25 cellular contexts compared by ENCODE assay signal in genomic region chr11:64135711-64136110, GRCh38. TPM values are rescaled to one million over a fixed set of nuclear protein-coding genes. Genes with fewer than 3 reads are reported as not detected.
A peak's percentile ranks its signal among the peaks of the same experiment; 100 is the strongest.
DNase-seq lines count a peak whose midpoint lies in the region; ATAC-seq, FAIRE-seq and TF ChIP-seq lines count a peak whose summit lies in the region.
"Had no signal": no experiment of that assay in that cellular context is flagged by ENCODE, and none has a peak within 500 bp of the region (broad histone marks: within the 10 kb centered on the region; RNA-seq: fewer than 3 reads in every experiment).

No MANE protein-coding gene starts in this region.

- H3K9ac ChIP-seq in H1 (replicated peaks in 1 of 4; ENCODE audit: extremely low read depth in 1 of 4, low read depth in 3 of 4, low read length in 3 of 4) = no peak overlapping the region
- H3K9ac ChIP-seq: BLaER1 had no signal

- no peak for TF ChIP-seq RAD21 in H1 (IDR thresholded peaks at IDR 0.05 in 1 of 2, conservative IDR thresholded peaks at IDR 0.05 in 1 of 2; ENCODE audit: low read depth in 2 of 2, low read length in 2 of 2)

- no peak overlapping the region for H2BK12ac ChIP-seq in H1 (ENCODE audit: low read depth, low read length)

- H3K79me2 ChIP-seq in H1 (ENCODE audit: control insufficient read depth in 1 of 2, insufficient read depth in 2 of 2, low read length in 2 of 2) = no peaks in the 10 kb centered on the region

- no peak overlapping the region for H4K91ac ChIP-seq in H1 (replicated peaks; ENCODE audit: insufficient read length, low read length)

- WGBS in H1 (ENCODE audit: extremely low coverage in 1 of 2, insufficient coverage in 1 of 2, insufficient read length in 1 of 2, insufficient replicate concordance in 2 of 2, low coverage in 1 of 2, low lambda C conversion rate in 2 of 2, missing lambda C conversion rate in 1 of 2), 2 experiments = 93% methylated on average over 16 of the region's 17 CpGs; no CpG with 5 or more reads in 1 of the 2 experiments
- 88 to 92% (median 91%) methylated on average over 4 to 17 of the region's 17 CpGs for WGBS in spleen, 5 donors

- CTCF ChIA-PET in H1 (lab: Charles Lee; ENCODE audit: partially characterized antibody) = interaction anchor here (1.6 to 11.5 kb wide), 5 partner anchors 12 to 135 kb away, joined by 3 to 165 read pairs (median 7); no protein-coding TSS in a partner anchor

- no peak overlapping the region for H2BK5ac ChIP-seq in H1 (ENCODE audit: low read depth, low read length)

- H3K27ac ChIP-seq in RWPE2 (ENCODE audit: poor library complexity, severe bottlenecking) (no peak overlapping the region), H1 (ENCODE audit: low read depth, low read length) (no peak overlapping the region), spleen (no peak overlapping the region)
- H3K27ac ChIP-seq: BLaER1 had no signal

- intact Hi-C loops in spleen (cut with DNase I; ENCODE audit: low total_unique reads) = no loop called here

- H3K4me1 Mint-ChIP-seq in brain = peaks cover 85% of the 10 kb centered on the region
- no peaks in the 10 kb centered on the region for H3K4me1 Mint-ChIP-seq in stimulated activated effector memory CD8-positive, alpha-beta T cell treated with anti-CD3 and anti-CD28 coated beads, Interleukin-12 subunit alpha, Interleukin-12 subunit beta, amount 100 ng/mL, for 72 hours
- H3K4me1 Mint-ChIP-seq: CD4-positive, alpha-beta memory T cell; CD8-positive, alpha-beta memory T cell had no signal

- TF ChIP-seq POLR2A in H1 (IDR thresholded peaks at IDR 0.05; ENCODE audit: control extremely low read depth in 1 of 2, low read depth in 2 of 2, low read length in 2 of 2) (no peak), spleen (IDR thresholded peaks at IDR 0.05) (no peak)

- H3K36me3 Mint-ChIP-seq in brain = no peaks in the 10 kb centered on the region
- H3K36me3 Mint-ChIP-seq in stimulated activated effector memory CD8-positive, alpha-beta T cell treated with anti-CD3 and anti-CD28 coated beads, Interleukin-12 subunit alpha, Interleukin-12 subunit beta, amount 100 ng/mL, for 72 hours = no peaks in the 10 kb centered on the region
- H3K36me3 Mint-ChIP-seq: CD14-positive monocyte; CD4-positive, alpha-beta memory T cell; CD4-positive, CD25-positive, alpha-beta regulatory T cell; CD8-positive, alpha-beta memory T cell had no signal

- no peak overlapping the region for H2BK15ac ChIP-seq in H1 (ENCODE audit: low read length)

- POLR2A ChIA-PET in H1 (lab: Charles Lee; ENCODE audit: partially characterized antibody) = interaction anchor here (0.8 kb wide), 1 partner anchor 9 kb away, joined by 3 read pairs; no protein-coding TSS in a partner anchor

- H3K4me3 Mint-ChIP-seq in brain = no peak overlapping the region
- H3K4me3 Mint-ChIP-seq in stimulated activated effector memory CD8-positive, alpha-beta T cell treated with anti-CD3 and anti-CD28 coated beads, Interleukin-12 subunit alpha, Interleukin-12 subunit beta, amount 100 ng/mL, for 72 hours = no peak overlapping the region
- H3K4me3 Mint-ChIP-seq: CD14-positive monocyte; CD4-positive, alpha-beta memory T cell; CD4-positive, CD25-positive, alpha-beta regulatory T cell; CD8-positive, alpha-beta memory T cell had no signal

- H3K36me3 ChIP-seq in RWPE2 (ENCODE audit: low read depth) = no peaks in the 10 kb centered on the region
- H3K36me3 ChIP-seq in H1 (ENCODE audit: control insufficient read depth in 2 of 4, insufficient read depth in 4 of 4, low read length in 3 of 4) = no peaks in the 10 kb centered on the region
- H3K36me3 ChIP-seq in spleen = no peaks in the 10 kb centered on the region
- H3K36me3 ChIP-seq: BE2C had no signal

- no peaks in the 10 kb centered on the region for H3K23me2 ChIP-seq in H1 (ENCODE audit: low read depth, low read length)

- H3K4me3 ChIP-seq in RWPE2 (ENCODE audit: severe bottlenecking) = no peak overlapping the region
- H3K4me3 ChIP-seq in H1 (ENCODE audit: extremely low read depth in 1 of 4, insufficient read depth in 2 of 4, low read depth in 3 of 4, low read length in 4 of 4) = no peak overlapping the region
- no peak overlapping the region for H3K4me3 ChIP-seq in spleen
- H3K4me3 ChIP-seq: BLaER1 had no signal

- H3K4me2 ChIP-seq in H1 (ENCODE audit: insufficient read depth in 1 of 2, low read depth in 2 of 2, low read length in 2 of 2) = no peak overlapping the region
- H3K4me2 ChIP-seq: BLaER1 had no signal

- H4K5ac ChIP-seq in H1 (ENCODE audit: insufficient read length, low read depth, low read length) = no peak overlapping the region

- peaks cover 0 to 6% (median 0%) of the 10 kb centered on the region in 5 experiments for H3K9me3 Mint-ChIP-seq in brain
- no peaks in the 10 kb centered on the region for H3K9me3 Mint-ChIP-seq in stimulated activated effector memory CD8-positive, alpha-beta T cell treated with anti-CD3 and anti-CD28 coated beads, Interleukin-12 subunit alpha, Interleukin-12 subunit beta, amount 100 ng/mL, for 72 hours
- H3K9me3 Mint-ChIP-seq: CD4-positive, alpha-beta memory T cell; CD4-positive, CD25-positive, alpha-beta regulatory T cell; CD8-positive, alpha-beta memory T cell had no signal

- H4K8ac ChIP-seq in H1 (ENCODE audit: extremely low read depth, insufficient read depth, low read length) = peak overlapping the region; percentile 11; the same call in 1 of the 2 replicates

- no peak overlapping the region; the same call in 1 of the 2 replicates for H2AK5ac ChIP-seq in H1 (ENCODE audit: low read depth, low read length)

- TF ChIP-seq CTCF in RWPE2 (IDR thresholded peaks at IDR 0.05; ENCODE audit: poor library complexity, severe bottlenecking) (no peak), brain (conservative IDR thresholded peaks at IDR 0.05) (no peak), H1 (IDR thresholded peaks at IDR 0.05; ENCODE audit: control extremely low read depth in 1 of 3, insufficient read depth in 1 of 3, low read depth in 1 of 3, low read length in 3 of 3) (no peak), spleen (IDR thresholded peaks at IDR 0.05 in 8 of 11, conservative IDR thresholded peaks at IDR 0.05 in 3 of 11) (no peak)

- peaks cover 3% of the 10 kb centered on the region for H3K79me1 ChIP-seq in H1 (ENCODE audit: low read depth, low read length)

- H3K56ac ChIP-seq in H1 (replicated peaks; ENCODE audit: insufficient read length, low read depth, low read length) = no peak overlapping the region

- no peak overlapping the region for H2BK120ac ChIP-seq in H1 (replicated peaks; ENCODE audit: low read depth, low read length)

- H4K20me1 ChIP-seq in H1 (replicated peaks in 1 of 2; ENCODE audit: control insufficient read depth in 1 of 2, insufficient read depth in 2 of 2, low read length in 2 of 2) = peaks cover 7 to 24% of the 10 kb centered on the region in 2 experiments

- H3K9me3 ChIP-seq in RWPE2 (ENCODE audit: severe bottlenecking) (no peaks in the 10 kb centered on the region), H1 (ENCODE audit: insufficient read depth in 2 of 2, low read depth in 1 of 2, low read length in 1 of 2) (no peaks in the 10 kb centered on the region), spleen (no peaks in the 10 kb centered on the region)
- H3K9me3 ChIP-seq: BE2C, BLaER1, Caco-2 had no signal

- no peak overlapping the region for H3K4ac ChIP-seq in H1 (replicated peaks; ENCODE audit: insufficient read length, low read depth, low read length)

- H3K27me3 ChIP-seq in RWPE2 (ENCODE audit: insufficient read depth, poor library complexity, severe bottlenecking) (no peaks in the 10 kb centered on the region), H1 (replicated peaks in 1 of 4; ENCODE audit: control insufficient read depth in 3 of 4, extremely low read depth in 1 of 4, insufficient read depth in 3 of 4, low read length in 3 of 4) (peaks cover 0 to 49% (median 23%) of the 10 kb centered on the region in 4 experiments; a peak in 6 of 7 replicates), spleen (replicated peaks in 1 of 7) (no peaks in the 10 kb centered on the region)
- H3K27me3 ChIP-seq: BE2C, BLaER1 had no signal

- H2AFZ ChIP-seq in H1 (ENCODE audit: low read length) = no peak overlapping the region

- no peaks in the 10 kb centered on the region for H3K27me3 Mint-ChIP-seq in brain
- H3K27me3 Mint-ChIP-seq: CD4-positive, alpha-beta memory T cell; CD4-positive, CD25-positive, alpha-beta regulatory T cell; CD8-positive, alpha-beta memory T cell had no signal

- H3K14ac ChIP-seq in H1 (ENCODE audit: insufficient read length) = no peak overlapping the region

- no peak overlapping the region for H3K23ac ChIP-seq in H1 (ENCODE audit: insufficient read length)

- no peaks in the 10 kb centered on the region for H3K4me1 ChIP-seq in RWPE2 (ENCODE audit: insufficient read depth, poor library complexity, severe bottlenecking)
- H3K4me1 ChIP-seq in H1 (replicated peaks in 1 of 4; ENCODE audit: control insufficient read depth in 3 of 4, insufficient read depth in 4 of 4, low read length in 3 of 4) = peaks cover 0 to 3% (median 0%) of the 10 kb centered on the region in 4 experiments; a peak in 2 of 7 replicates
- no peaks in the 10 kb centered on the region for H3K4me1 ChIP-seq in spleen

- FAIRE-seq in H1 (lab: Jason Lieb, UNC) = no peak
- FAIRE-seq: A204.1, D721Med, G401.6, GM12891, GM19239 had no signal

- DNase-seq in RWPE2 (ENCODE audit: low spot score) (peak; percentile 37), H1 (ENCODE audit: low read depth in 1 of 2, low spot score in 2 of 2) (no peak), spleen (no peak), cerebellar cortex (ENCODE audit: low spot score) (no peak)
- no peak for DNase-seq in stimulated activated effector memory CD8-positive, alpha-beta T cell treated with anti-CD3 and anti-CD28 coated beads, Interleukin-12 subunit alpha, Interleukin-12 subunit beta, amount 100 ng/mL, for 72 hours (ENCODE audit: low spot score in 2 of 2)
- DNase-seq: 8988T; ACHN; BE2C; Caco-2; Calu3; CD4-positive, alpha-beta memory T cell; CD4-positive, CD25-positive, alpha-beta regulatory T cell; CD8-positive, alpha-beta memory T cell; DMS79 treated with DMSO at 0.1 percent for 48 hours; GF-D8 had no signal

- no peak overlapping the region for H2BK20ac ChIP-seq in H1 (ENCODE audit: low read length)

- no peak overlapping the region for H3K18ac ChIP-seq in H1 (ENCODE audit: extremely low read depth, low read length)

- no peak for TF ChIP-seq EP300 in H1 (IDR thresholded peaks at IDR 0.05; ENCODE audit: borderline replicate concordance in 1 of 2, low read depth in 2 of 2, low read length in 2 of 2)

- H3K27ac Mint-ChIP-seq in brain = peak overlapping the region in 4 of 5 experiments; percentile 56 to 83 (median 68)
- peak overlapping the region; percentile 50 for H3K27ac Mint-ChIP-seq in stimulated activated effector memory CD8-positive, alpha-beta T cell treated with anti-CD3 and anti-CD28 coated beads, Interleukin-12 subunit alpha, Interleukin-12 subunit beta, amount 100 ng/mL, for 72 hours
- H3K27ac Mint-ChIP-seq: CD4-positive, alpha-beta memory T cell; CD4-positive, CD25-positive, alpha-beta regulatory T cell; CD8-positive, alpha-beta memory T cell had no signal

- ATAC-seq in RWPE2 (ENCODE audit: low read depth) (no peak), HG02973 (IDR thresholded peaks at IDR 0.05; ENCODE audit: unreplicated experiment) (no peak), GM21360 (IDR thresholded peaks at IDR 0.05; ENCODE audit: unreplicated experiment) (no peak)
- no peak for ATAC-seq in stimulated activated effector memory CD8-positive, alpha-beta T cell treated with anti-CD3 and anti-CD28 coated beads, Interleukin-12 subunit alpha, Interleukin-12 subunit beta, amount 100 ng/mL, for 72 hours

RNA-seq across cellular contexts. Expression of gene MACROD1, which starts 30.2 kb away (rescaled TPM):
- polyA plus RNA-seq in brain (ENCODE audit: insufficient read depth, low read depth, low replicate concordance) (59.5 TPM), H1 (2011; rRNA removed) (34.1 and 107 TPM in 2 replicates), spleen (10 to 100 TPM in 2 of 3 donors, 1 to 10 TPM in 1; 7.0 to 20.3 (median 17.6) TPM)
- 19.5 and 19.6 TPM in 2 replicates for total RNA-seq in H1 (2021; fragmentation: NEBNext Ultra II Directional; extraction: Animal tissue kit (Norgen Biotek cat#: 25700))
- 32.4 TPM for polyA plus RNA-seq in H1 (2011; cell fraction: cytosol; rRNA removed)
- polyA plus RNA-seq in H1 (2011; cell fraction: nucleus; rRNA removed) = 76.9 TPM
- 11.6 to 26.0 TPM (median 19.7 TPM) in 4 replicates for polyA plus RNA-seq in H1 (2012, experiment 1 of 2)
- polyA plus RNA-seq in H1 (2012, experiment 2 of 2) = 38.9 TPM
- 15.5 TPM for polyA plus RNA-seq in H1 (2013, experiment 1 of 2)
- polyA plus RNA-seq in H1 (2013, experiment 2 of 2) = 18.0 TPM
- 1.8 and 2.5 TPM in 2 replicates for polyA minus RNA-seq in H1 (2011; rRNA and poly(A)+ RNA removed)
- polyA minus RNA-seq in H1 (2011; cell fraction: cytosol; rRNA and poly(A)+ RNA removed) = 21.4 TPM
- polyA minus RNA-seq in H1 (2011; cell fraction: nucleus; rRNA and poly(A)+ RNA removed) = 16.9 TPM
- total RNA-seq in spleen = 10 to 100 TPM in 1 of 7 donors, 1 to 10 TPM in 6; 5.1 to 10.6 (median 7.3) TPM

RNA-seq across cellular contexts. Expression of gene STIP1, which starts 50.3 kb away (rescaled TPM):
- 307 TPM for polyA plus RNA-seq in brain (ENCODE audit: insufficient read depth, low read depth, low replicate concordance)
- 316 and 329 TPM in 2 replicates for total RNA-seq in H1 (2021; fragmentation: NEBNext Ultra II Directional; extraction: Animal tissue kit (Norgen Biotek cat#: 25700))
- polyA plus RNA-seq in H1 (2011; rRNA removed) = 140 and 151 TPM in 2 replicates
- polyA plus RNA-seq in H1 (2011; cell fraction: cytosol; rRNA removed) = 252 TPM
- polyA plus RNA-seq in H1 (2011; cell fraction: nucleus; rRNA removed) = 221 TPM
- 305 to 468 TPM (median 341 TPM) in 4 replicates for polyA plus RNA-seq in H1 (2012, experiment 1 of 2)
- 185 TPM for polyA plus RNA-seq in H1 (2012, experiment 2 of 2)
- 190 TPM for polyA plus RNA-seq in H1 (2013, experiment 1 of 2)
- 182 TPM for polyA plus RNA-seq in H1 (2013, experiment 2 of 2)
- polyA minus RNA-seq in H1 (2011; rRNA and poly(A)+ RNA removed) = 373 and 434 TPM in 2 replicates
- polyA minus RNA-seq in H1 (2011; cell fraction: cytosol; rRNA and poly(A)+ RNA removed) = 164 TPM
- polyA minus RNA-seq in H1 (2011; cell fraction: nucleus; rRNA and poly(A)+ RNA removed) = 201 TPM
- 100 to 1,000 TPM in 2 of 7 donors, 10 to 100 TPM in 5; 61.2 to 111 (median 88.2) TPM for total RNA-seq in spleen
- polyA plus RNA-seq in spleen = 10 to 100 TPM; 30.1 to 68.4 (median 38.8) TPM
